In genomic region chr14:25698111-25698510, GRCh38 we compare ENCODE assay signal across 2 cellular contexts.
TF ChIP-seq lines count a peak whose summit lies in the region.

No MANE protein-coding gene starts in this region.

TF ChIP-seq in HepG2, 621 proteins besides CTCF, POLR2A, EP300 and RAD21:
- TF ChIP-seq ZFAT (CRISPR knock-in tag; conservative IDR thresholded peaks at IDR 0.05) (no peak), CEBPB (IDR thresholded peaks at IDR 0.05; ENCODE audit: borderline replicate concordance, low read depth, low read length) (peak; percentile 92; the same call in 1 of the 2 replicates), SALL2 (CRISPR knock-in tag; IDR thresholded peaks at IDR 0.05) (no peak)
TF ChIP-seq in HepG2: peak in this region for 1.

TF ChIP-seq in K562, 482 proteins besides CTCF, POLR2A, EP300 and RAD21:
- TF ChIP-seq CEBPB (tag; IDR thresholded peaks at IDR 0.05), result 0 out of 2 replicates have a peak, but pooled peaks have one; percentile 19
- TF ChIP-seq CEBPG (CRISPR knock-in tag; IDR thresholded peaks at IDR 0.05), result no peak
- TF ChIP-seq CEBPG (tag; conservative IDR thresholded peaks at IDR 0.05 in 1 of 2, IDR thresholded peaks at IDR 0.05 in 1 of 2), result peak in 1 of 2 experiments; percentile 68; a peak in 1 of 4 replicates
- no peak for TF ChIP-seq TSC22D4 (tag; IDR thresholded peaks at IDR 0.05)
TF ChIP-seq in K562: peak in this region for 2.
